Comparison of ENCODE assay signal across 1 cellular context in genomic region chr3:143181977-143182376, GRCh38.
TF ChIP-seq lines count a peak whose summit lies in the region.
"Not testable (repeated sequence)": the region's sequence is repeated elsewhere in the genome, so short reads cannot be mapped to it uniquely, and the experiment has no call there.

No MANE protein-coding gene starts in this region.

TF ChIP-seq in K562, 482 proteins besides CTCF, POLR2A, EP300 and RAD21 (continued from another document):
- TF ChIP-seq TCF3 (CRISPR knock-in tag; IDR thresholded peaks at IDR 0.05) (peak; percentile 81), SMARCA4 (IDR thresholded peaks at IDR 0.05) (peak; percentile 95), ATF4 (CRISPR knock-in tag; IDR thresholded peaks at IDR 0.05) (peak; percentile 61; the same call in 1 of the 2 replicates), PML (IDR thresholded peaks at IDR 0.05; ENCODE audit: low read length) (peak; percentile 83; the same call in 1 of the 2 replicates), ZNF639 (CRISPR knock-in tag; conservative IDR thresholded peaks at IDR 0.05 in 1 of 2, IDR thresholded peaks at IDR 0.05 in 1 of 2) (peak in 1 of 2 experiments; percentile 41; a peak in 1 of 4 replicates), TEAD4 (IDR thresholded peaks at IDR 0.05; ENCODE audit: low read length) (peak; percentile 90), LCOR (CRISPR knock-in tag; IDR thresholded peaks at IDR 0.05) (0 out of 2 replicates have a peak, but pooled peaks have one; percentile 38)
- TF ChIP-seq TEAD4 (CRISPR knock-in tag; IDR thresholded peaks at IDR 0.05; ENCODE audit: borderline replicate concordance): not testable (repeated sequence)
